ENCODE assay signal across 9 cellular contexts in genomic region chr1:24541711-24542346, GRCh38. TPM values are rescaled to one million over a fixed set of nuclear protein-coding genes. Genes with fewer than 3 reads are reported as not detected.
DNase-seq lines count a peak whose midpoint lies in the region; ATAC-seq, FAIRE-seq and TF ChIP-seq lines count a peak whose summit lies in the region.
"Had no signal": no experiment of that assay in that cellular context is flagged by ENCODE, and none has a peak within 500 bp of the region (broad histone marks: within the 10 kb centered on the region; RNA-seq: fewer than 3 reads in every experiment).

No MANE protein-coding gene starts in this region.

- H3K4me1 ChIP-seq in foreskin keratinocyte (peaks cover 17% of the 10 kb centered on the region), thoracic aorta (ENCODE audit: control insufficient read depth in 1 of 2, low read depth in 2 of 2) (no peaks in the 10 kb centered on the region)

- ATAC-seq in foreskin keratinocyte: no peak
- ATAC-seq in thoracic aorta (ENCODE audit: insufficient number of reproducible peaks, low FRiP score, low read depth): no peak
- ATAC-seq in GM18511 (IDR thresholded peaks at IDR 0.05; ENCODE audit: unreplicated experiment): no peak

- no peak overlapping the region for H3K4me3 ChIP-seq in WERI-Rb-1 (ENCODE audit: low read depth, low read length)
- no peak overlapping the region for H3K4me3 ChIP-seq in thoracic aorta

- H3K9me3 ChIP-seq in WERI-Rb-1 (ENCODE audit: severe bottlenecking) (no peaks in the 10 kb centered on the region), thoracic aorta (no peaks in the 10 kb centered on the region)

- H3K27me3 ChIP-seq in WERI-Rb-1 (ENCODE audit: insufficient read depth, low read depth, severe bottlenecking) (no peaks in the 10 kb centered on the region), foreskin keratinocyte (no peaks in the 10 kb centered on the region), thoracic aorta (replicated peaks; ENCODE audit: insufficient read depth) (no peaks in the 10 kb centered on the region)

- FAIRE-seq in RCC 7860 (lab: Jason Lieb, UNC): no peak

- peak; percentile 80 for TF ChIP-seq CTCF in WERI-Rb-1 (IDR thresholded peaks at IDR 0.05; ENCODE audit: low read depth, low read length)
- TF ChIP-seq CTCF in foreskin keratinocyte (conservative IDR thresholded peaks at IDR 0.05): peak; percentile 68
- TF ChIP-seq CTCF in thoracic aorta (IDR thresholded peaks at IDR 0.05): peak; percentile 25

- H3K27ac ChIP-seq in WERI-Rb-1 (no peak overlapping the region), foreskin keratinocyte (no peak overlapping the region), thoracic aorta (no peak overlapping the region)

- H3K36me3 ChIP-seq in WERI-Rb-1 (no peaks in the 10 kb centered on the region), thoracic aorta (no peaks in the 10 kb centered on the region)

- peak; percentile 53 for DNase-seq in activated CD4-positive, alpha-beta T cell treated with anti-CD3 and anti-CD28 coated beads for 48 hours
- no peak for DNase-seq in activated CD4-positive, alpha-beta T cell treated with anti-CD3 and anti-CD28 coated beads for 1 hour
- peak; percentile 46 for DNase-seq in WERI-Rb-1
- DNase-seq in foreskin keratinocyte: no peak
- no peak for DNase-seq in thoracic aorta (ENCODE audit: low spot score)
- DNase-seq in NCI-H2227 treated with DMSO at 0.1 percent for 48 hours (lab: John Stamatoyannopoulos, UW): no peak
- no peak for DNase-seq in RCC 7860 (ENCODE audit: low spot score)

RNA-seq across cellular contexts. Expression of gene NCMAP, which starts 14.1 kb away (rescaled TPM):
- total RNA-seq in foreskin keratinocyte: 0.04 and 0.10 TPM in 2 replicates
- polyA plus RNA-seq in foreskin keratinocyte: 0.06 TPM in 1 of 2 replicates, not detected in the other
- total RNA-seq in thoracic aorta: under 1 TPM in 1 of 2 donors, not detected in 1; 0.14 TPM
- total RNA-seq: T-helper 2 cell treated with Interferon-gamma antibody and Interleukin-4, amounts not matched to agents 100 ng/mL and 5 ng/mL, for 36 hours had no signal

RNA-seq across cellular contexts. Expression of gene RCAN3, which starts 39.2 kb away (rescaled TPM):
- total RNA-seq in foreskin keratinocyte: 15.2 and 15.9 TPM in 2 replicates
- 6.5 and 6.8 TPM in 2 replicates for polyA plus RNA-seq in foreskin keratinocyte
- 1 to 10 TPM; 2.6 to 7.3 TPM for total RNA-seq in thoracic aorta

Comparison
In these comparisons a context has a peak if more than half of its experiments do, and no peak if none do; other contexts are left out.
1. DNase-seq: peak in activated CD4-positive, alpha-beta T cell treated with anti-CD3 and anti-CD28 coated beads for 48 hours (single experiment) and WERI-Rb-1 (single experiment); none in activated CD4-positive, alpha-beta T cell treated with anti-CD3 and anti-CD28 coated beads for 1 hour (single experiment), foreskin keratinocyte (0 of 2), thoracic aorta (single experiment), NCI-H2227 treated with DMSO at 0.1 percent for 48 hours (single experiment) and RCC 7860 (single experiment).
2. CTCF ChIP-seq: peak in every context shown above with its lines; median percentile 80 in WERI-Rb-1; 68 in foreskin keratinocyte; 25 in thoracic aorta.